In genomic region chr22:16845881-16846280, GRCh38 we compare ENCODE assay signal across 25 cellular contexts. TPM values are rescaled to one million over a fixed set of nuclear protein-coding genes. Genes with fewer than 3 reads are reported as not detected.
DNase-seq lines count a peak whose midpoint lies in the region; ATAC-seq, FAIRE-seq and TF ChIP-seq lines count a peak whose summit lies in the region.
"Had no signal": no experiment of that assay in that cellular context is flagged by ENCODE, and none has a peak within 500 bp of the region (broad histone marks: within the 10 kb centered on the region; RNA-seq: fewer than 3 reads in every experiment).

No MANE protein-coding gene starts in this region.

- CTCF ChIA-PET in K562 (lab: Yijun Ruan, JAX; ENCODE audit: low intra/inter-chr PET ratio) = no interaction called here
- CTCF ChIA-PET in CD8-positive, alpha-beta memory T cell (lab: Charles Lee) = no interaction called here

- WGBS in K562 (ENCODE audit: insufficient coverage, low coverage, missing lambda C conversion rate) = 0% methylated on average over 7 of the region's 7 CpGs
- no CpG with 5 or more reads among the region's 7 CpGs for WGBS in neuronal stem cell (ENCODE audit: extremely low coverage in 2 of 2, insufficient read length in 2 of 2, insufficient replicate concordance in 1 of 2), 2 donors
- 75 to 80% methylated on average over 7 of the region's 7 CpGs for WGBS in aorta, 2 donors

- H3K27me3 ChIP-seq in K562 (ENCODE audit: control insufficient read depth in 2 of 2, insufficient read depth in 2 of 2, low read length in 2 of 2) (no peaks in the 10 kb centered on the region), neuronal stem cell (ENCODE audit: control insufficient read depth in 3 of 3, insufficient read depth in 3 of 3, low read depth in 1 of 3, low read length in 3 of 3) (no peaks in the 10 kb centered on the region), aorta (ENCODE audit: control insufficient read depth in 1 of 2, insufficient read depth in 2 of 2, low read length in 1 of 2) (no peaks in the 10 kb centered on the region)
- H3K27me3 ChIP-seq in CD8-positive, alpha-beta memory T cell (ENCODE audit: insufficient read depth, low read length, poor library complexity, severe bottlenecking) = no peaks in the 10 kb centered on the region
- H3K27me3 ChIP-seq: BE2C; BLaER1 treated with 17β-estradiol and CSF1 and Interleukin-3, amounts not matched to agents 10 nM and 100 nM had no signal

- H3K36me3 Mint-ChIP-seq in CD8-positive, alpha-beta memory T cell = no peaks in the 10 kb centered on the region

- H3K4me1 Mint-ChIP-seq in CD8-positive, alpha-beta memory T cell = no peaks in the 10 kb centered on the region

- no peak for TF ChIP-seq EP300 in K562 (IDR thresholded peaks at IDR 0.05; ENCODE audit: low read length)

- H3K4me3 ChIP-seq in K562 (no peak overlapping the region), neuronal stem cell (ENCODE audit: low read length in 2 of 2) (no peak overlapping the region), aorta (ENCODE audit: low read length in 2 of 2) (no peak overlapping the region)
- no peak overlapping the region for H3K4me3 ChIP-seq in CD8-positive, alpha-beta memory T cell (ENCODE audit: low read length)
- H3K4me3 ChIP-seq: A549; BLaER1 treated with 17β-estradiol and CSF1 and Interleukin-3, amounts not matched to agents 10 nM and 100 nM had no signal

- no peak overlapping the region for H3K4me3 Mint-ChIP-seq in CD8-positive, alpha-beta memory T cell
- H3K4me3 Mint-ChIP-seq: CD14-positive monocyte; CD4-positive, alpha-beta T cell had no signal

- DNase-seq in GM13976 (ENCODE audit: low spot score) (peak; percentile 6), K562 (ENCODE audit: extremely low read depth in 1 of 4, low spot score in 3 of 4) (no peak), neuronal stem cell (ENCODE audit: low spot score) (no peak), aorta (no peak), NAMALWA (ENCODE audit: low spot score) (no peak), NCI-H510A treated with DMSO at 0.1 percent for 48 hours (lab: John Stamatoyannopoulos, UW) (no peak)
- DNase-seq in CD8-positive, alpha-beta memory T cell = no peak
- DNase-seq: 8988T; ACHN; AML-193; BE2C; Calu3; CD4-positive, alpha-beta T cell; COR-L47; DMS53; DMS79 treated with DMSO at 0.1 percent for 48 hours; GF-D8; GOT3; HCEC 1CT had no signal

- no peak overlapping the region for H2BK5ac ChIP-seq in neuronal stem cell (ENCODE audit: low read length)

- intact Hi-C loops in K562 (cut with micrococcal nuclease) = no loop called here
- intact Hi-C loops in aorta (cut with DNase I) = no loop called here

- H4K20me1 ChIP-seq in K562 (replicated peaks; ENCODE audit: control insufficient read depth, insufficient read depth, low read length) = no peaks in the 10 kb centered on the region
- H4K20me1 ChIP-seq: BLaER1 treated with 17β-estradiol and CSF1 and Interleukin-3, amounts not matched to agents 10 nM and 100 nM had no signal

- TF ChIP-seq RAD21 in K562 (CRISPR knock-in tag; conservative IDR thresholded peaks at IDR 0.05 in 1 of 2, IDR thresholded peaks at IDR 0.05 in 1 of 2) = no peak

- peaks cover 0 to 6% (median 3%) of the 10 kb centered on the region in 5 donors for H3K9me3 Mint-ChIP-seq in CD8-positive, alpha-beta memory T cell

- H3K27me3 Mint-ChIP-seq in CD8-positive, alpha-beta memory T cell = peaks cover 6% of the 10 kb centered on the region in 2 donors
- H3K27me3 Mint-ChIP-seq: CD4-positive, alpha-beta T cell had no signal

- ATAC-seq in K562 = peak; percentile 25; the same call in 2 of the 3 replicates
- ATAC-seq in aorta (ENCODE audit: low FRiP score) = peak; percentile 22
- ATAC-seq: A549 had no signal

- no peak overlapping the region for H2BK15ac ChIP-seq in neuronal stem cell (ENCODE audit: low read length)

- H2AFZ ChIP-seq in K562 (ENCODE audit: low read depth, low read length) (no peak overlapping the region), neuronal stem cell (ENCODE audit: low read length) (no peak overlapping the region)

- H3K36me3 ChIP-seq in K562 (ENCODE audit: control insufficient read depth, insufficient read depth, low read length) = no peaks in the 10 kb centered on the region
- H3K36me3 ChIP-seq in neuronal stem cell (replicated peaks in 1 of 2; ENCODE audit: control insufficient read depth in 2 of 2, insufficient read depth in 2 of 2, low read length in 2 of 2) = no peaks in the 10 kb centered on the region
- H3K36me3 ChIP-seq in aorta (ENCODE audit: control insufficient read depth in 1 of 2, insufficient read depth in 2 of 2, low read length in 1 of 2) = no peaks in the 10 kb centered on the region
- no peaks in the 10 kb centered on the region for H3K36me3 ChIP-seq in CD8-positive, alpha-beta memory T cell (ENCODE audit: insufficient read depth, low read length)
- H3K36me3 ChIP-seq: BE2C; BLaER1 treated with 17β-estradiol and CSF1 and Interleukin-3, amounts not matched to agents 10 nM and 100 nM had no signal

- H4K91ac ChIP-seq in neuronal stem cell (ENCODE audit: low read depth, low read length, poor library complexity) = no peak overlapping the region

- H3K4me1 ChIP-seq in K562 (replicated peaks in 1 of 2; ENCODE audit: control insufficient read depth in 2 of 2, insufficient read depth in 2 of 2, low read length in 2 of 2) = no peaks in the 10 kb centered on the region; a peak in 1 of 5 replicates
- no peaks in the 10 kb centered on the region for H3K4me1 ChIP-seq in neuronal stem cell (ENCODE audit: control insufficient read depth in 2 of 2, insufficient read depth in 1 of 2, low read depth in 1 of 2, low read length in 2 of 2)
- H3K4me1 ChIP-seq in aorta (ENCODE audit: control insufficient read depth in 1 of 2, insufficient read depth in 2 of 2, low read length in 2 of 2) = no peaks in the 10 kb centered on the region
- H3K4me1 ChIP-seq in CD8-positive, alpha-beta memory T cell (ENCODE audit: insufficient read depth, low read length) = no peaks in the 10 kb centered on the region
- H3K4me1 ChIP-seq: A549, BE2C had no signal

- H3K27ac ChIP-seq in K562 (ENCODE audit: extremely low read depth, low read depth, low read length) (no peak overlapping the region), neuronal stem cell (replicated peaks; ENCODE audit: low read length) (no peak overlapping the region), aorta (ENCODE audit: low read depth in 1 of 2, low read length in 2 of 2) (no peak overlapping the region)
- H3K27ac ChIP-seq in CD8-positive, alpha-beta memory T cell (ENCODE audit: low read depth, low read length) = no peak overlapping the region
- H3K27ac ChIP-seq: A549; BLaER1 treated with 17β-estradiol and CSF1 and Interleukin-3, amounts not matched to agents 10 nM and 100 nM had no signal

- H4K8ac ChIP-seq in neuronal stem cell (ENCODE audit: low read depth, low read length) = no peak overlapping the region

- H3K14ac ChIP-seq in neuronal stem cell (ENCODE audit: low read length) = no peak overlapping the region

- no peak overlapping the region for H3K18ac ChIP-seq in neuronal stem cell (ENCODE audit: low read length)

- H3K79me1 ChIP-seq in neuronal stem cell (ENCODE audit: low read depth, low read length) = no peaks in the 10 kb centered on the region

- H3K9me3 ChIP-seq in K562 (replicated peaks; ENCODE audit: control insufficient read depth, insufficient read depth, low read depth, low read length) (no peaks in the 10 kb centered on the region), neuronal stem cell (replicated peaks in 1 of 2; ENCODE audit: control insufficient read depth in 2 of 2, insufficient read depth in 1 of 2, low read depth in 1 of 2, low read length in 2 of 2) (no peaks in the 10 kb centered on the region), aorta (ENCODE audit: control insufficient read depth, low read length) (no peaks in the 10 kb centered on the region)
- H3K9me3 ChIP-seq in CD8-positive, alpha-beta memory T cell (ENCODE audit: low read length) = no peaks in the 10 kb centered on the region
- H3K9me3 ChIP-seq: A549 had no signal

- H3K9me1 ChIP-seq in K562 (ENCODE audit: control insufficient read depth, insufficient read depth, low read length) = no peaks in the 10 kb centered on the region

- peak overlapping the region; percentile 40 for H3K23ac ChIP-seq in neuronal stem cell (ENCODE audit: low read depth, low read length, poor library complexity)

- H3K27ac Mint-ChIP-seq in CD8-positive, alpha-beta memory T cell = no peak overlapping the region
- H3K27ac Mint-ChIP-seq: CD14-positive monocyte; CD4-positive, alpha-beta T cell had no signal

- TF ChIP-seq POLR2A in K562 (conservative IDR thresholded peaks at IDR 0.05) = no peak

- no peak for FAIRE-seq in K562 (lab: Jason Lieb, UNC)
- FAIRE-seq: A549, GM12891, H54 had no signal

- no peak overlapping the region for H2AK5ac ChIP-seq in neuronal stem cell (ENCODE audit: low read depth, low read length)

- POLR2A ChIA-PET in K562 (lab: Yijun Ruan, JAX) = no interaction called here
- POLR2A ChIA-PET in CD8-positive, alpha-beta memory T cell (lab: Charles Lee) = no interaction called here

- in situ Hi-C loops in GM13976 (cut with MboI; ENCODE audit: low sequenced_read_pairs, unreplicated experiment) = no loop called here
- in situ Hi-C loops in K562 (cut with MboI) = no loop called here

- BruUV-seq in K562 (replicated peaks; lab: Mats Ljungman, UMichigan) = no TSS peak

- H2BK12ac ChIP-seq in neuronal stem cell (ENCODE audit: low read length) = no peak overlapping the region

- H3K79me2 ChIP-seq in K562 (ENCODE audit: control insufficient read depth, insufficient read depth, low read length) = no peaks in the 10 kb centered on the region

- H3K4me2 ChIP-seq in K562 (ENCODE audit: insufficient read depth, low read length) (no peak overlapping the region), neuronal stem cell (ENCODE audit: insufficient read depth, low read length, poor library complexity, severe bottlenecking) (no peak overlapping the region)
- H3K4me2 ChIP-seq: A549 had no signal

- H2BK120ac ChIP-seq in neuronal stem cell (ENCODE audit: low read depth, low read length) = no peak overlapping the region

- H3K4ac ChIP-seq in neuronal stem cell (ENCODE audit: low read length) = no peak overlapping the region

- H3K9ac ChIP-seq in K562 (ENCODE audit: insufficient read depth in 1 of 2, low read depth in 2 of 2, low read length in 2 of 2) (no peak overlapping the region), neuronal stem cell (ENCODE audit: low read depth, low read length, poor library complexity) (no peak overlapping the region)
- H3K9ac ChIP-seq: BLaER1 treated with 17β-estradiol and CSF1 and Interleukin-3, amounts not matched to agents 10 nM and 100 nM had no signal

- TF ChIP-seq CTCF in GM13976 (IDR thresholded peaks at IDR 0.05; ENCODE audit: borderline replicate concordance, control extremely low read depth, extremely low read depth, insufficient read depth, missing control alignments) = no peak
- TF ChIP-seq CTCF in K562 (IDR thresholded peaks at IDR 0.05 in 2 of 3, conservative IDR thresholded peaks at IDR 0.05 in 1 of 3; ENCODE audit: insufficient read depth in 2 of 3, low read depth in 1 of 3, low read length in 3 of 3) = no peak

RNA-seq across cellular contexts. Expression of gene XKR3, which starts 20.7 kb away (rescaled TPM):
- total RNA-seq in K562 (2011; cell fraction: chromatin; rRNA removed; ENCODE audit: low replicate concordance) = 16.1 and 61.9 TPM in 2 replicates
- total RNA-seq in K562 (2011; cell fraction: nucleolus; rRNA removed) = 10.8 and 13.3 TPM in 2 replicates
- 27.7 and 41.4 TPM in 2 replicates for total RNA-seq in K562 (2011; cell fraction: nucleoplasm; rRNA removed)
- total RNA-seq in K562 (2014; rRNA removed) = 3.5 and 3.6 TPM in 2 replicates
- 10.0 and 10.5 TPM in 2 replicates for total RNA-seq in K562 (2014; rRNA removed; fragmentation: Illumina TruSeq; extraction: Trizol)
- 8.8 and 9.2 TPM in 2 replicates for total RNA-seq in K562 (2015; rRNA removed; fragmentation: Illumina TruSeq; extraction: Trizol)
- total RNA-seq in K562 (2021) = 11.3 and 11.5 TPM in 2 replicates
- 6.1 and 6.8 TPM in 2 replicates for polyA plus RNA-seq in K562 (2011; rRNA removed)
- polyA plus RNA-seq in K562 (2011; cell fraction: cytosol; rRNA removed) = 1.0 and 3.2 TPM in 2 replicates
- polyA plus RNA-seq in K562 (2011; cell fraction: nucleus; rRNA removed) = 9.4 and 15.7 TPM in 2 replicates
- polyA plus RNA-seq in K562 (2012) = 5.1 and 6.2 TPM in 2 replicates
- 6.9 and 7.1 TPM in 2 replicates for polyA plus RNA-seq in K562 (2014; fragmentation: Illumina TruSeq; extraction: Trizol)
- 1 to 10 TPM; 3.7 to 5.1 TPM for polyA plus RNA-seq in K562 (2014; fragmentation: Nextera tagmentation; extraction: Ambion mirVana)
- 11.1 and 11.2 TPM in 2 replicates for polyA plus RNA-seq in K562 (2014; rRNA removed)
- 14.8 and 18.2 TPM in 2 replicates for polyA minus RNA-seq in K562 (2011; rRNA and poly(A)+ RNA removed)
- polyA minus RNA-seq in K562 (2011; cell fraction: cytosol; rRNA and poly(A)+ RNA removed) = 6.2 and 6.5 TPM in 2 replicates
- 10.2 and 19.5 TPM in 2 replicates for polyA minus RNA-seq in K562 (2011; cell fraction: nucleus; rRNA and poly(A)+ RNA removed)
- polyA plus RNA-seq in neuronal stem cell (2013, experiment 1 of 2) = not detected
- not detected for polyA plus RNA-seq in neuronal stem cell (2013, experiment 2 of 2)
- not detected for total RNA-seq in aorta
- not detected for polyA plus RNA-seq in aorta
- not detected for total RNA-seq in CD8-positive, alpha-beta memory T cell
- polyA plus RNA-seq in CD8-positive, alpha-beta memory T cell = not detected
- total RNA-seq: Calu3; CD4-positive, alpha-beta T cell; G401 had no signal
- polyA plus RNA-seq: A549, CD14-positive monocyte had no signal

Comparison
In these comparisons a context has a peak if more than half of its experiments do, and no peak if none do; other contexts are left out.
1. RNA of gene XKR3, which starts 20.7 kb away (total RNA-seq): 3.5 to 61.9 TPM in K562; not detected in aorta and not detected in CD8-positive, alpha-beta memory T cell; every median in the first group is over 4 times any median in the second.